12 cellular contexts compared by ENCODE assay signal in the genomic region with DNA sequence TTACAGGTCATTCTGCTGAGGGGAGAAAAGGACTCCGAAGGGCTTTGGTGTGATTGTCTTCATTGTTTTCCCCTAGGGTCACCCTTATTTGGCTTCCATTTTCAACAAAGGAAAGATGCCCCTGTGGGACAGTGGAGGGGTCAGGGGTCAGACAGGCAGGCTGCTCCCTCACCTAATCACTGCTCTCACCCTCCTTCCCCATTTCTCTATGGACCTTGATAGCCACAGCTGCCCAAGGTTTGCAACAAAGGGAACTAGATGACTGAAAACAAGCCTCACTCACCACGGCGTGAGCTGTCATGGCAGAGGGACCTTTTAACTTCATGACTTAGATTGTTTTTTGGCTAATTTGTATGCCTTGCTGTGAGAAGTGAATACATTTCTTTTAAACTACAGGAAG. TPM values are rescaled to one million over a fixed set of nuclear protein-coding genes. Genes with fewer than 3 reads are reported as not detected.
DNase-seq lines count a peak whose midpoint lies in the region; ATAC-seq and TF ChIP-seq lines count a peak whose summit lies in the region.
"Had no signal": no experiment of that assay in that cellular context is flagged by ENCODE, and none has a peak within 500 bp of the region (broad histone marks: within the 10 kb centered on the region; RNA-seq: fewer than 3 reads in every experiment).

No MANE protein-coding gene starts in this region.

- DNase-seq in memory B cell (ENCODE audit: low spot score in 2 of 2) (no peak), Calu3 (no peak), NOMO-1 treated with dmso at 0.1 percent for 144 hours (lab: John Stamatoyannopoulos, UW; ENCODE audit: unreplicated experiment) (no peak), NCI-H526 treated with DMSO at 0.1 percent for 48 hours (lab: John Stamatoyannopoulos, UW) (no peak)
- no peak for DNase-seq in activated CD8-positive, alpha-beta memory T cell treated with anti-CD3 and anti-CD28 coated beads, Interleukin-2, amount 50 U/mL, for 48 hours
- DNase-seq: H9, mucosa of descending colon, T-helper 1 cell had no signal

- H3K36me3 Mint-ChIP-seq in memory B cell (no peaks in the 10 kb centered on the region), Calu3 (ENCODE audit: insufficient read depth, unreplicated experiment) (no peaks in the 10 kb centered on the region)

- peaks cover 19% of the 10 kb centered on the region for H3K27me3 Mint-ChIP-seq in memory B cell
- no peaks in the 10 kb centered on the region for H3K27me3 Mint-ChIP-seq in Calu3 (ENCODE audit: unreplicated experiment)

- ATAC-seq in GM18867 (IDR thresholded peaks at IDR 0.05; ENCODE audit: unreplicated experiment) = peak; percentile 24
- ATAC-seq in GM21526 (IDR thresholded peaks at IDR 0.05; ENCODE audit: low FRiP score, unreplicated experiment) = peak; percentile 23
- ATAC-seq in HG03135 (IDR thresholded peaks at IDR 0.05; ENCODE audit: unreplicated experiment) = peak; percentile 11
- no peak for ATAC-seq in memory B cell (ENCODE audit: low read depth)
- ATAC-seq: HepG2, mucosa of descending colon had no signal

- intact Hi-C loops in Calu3 (cut with micrococcal nuclease; ENCODE audit: unreplicated experiment) = no loop called here

- no TSS peak for BruUV-seq in Calu3 (replicated peaks; lab: Mats Ljungman, UMichigan)

- H3K4me3 Mint-ChIP-seq in memory B cell (peak overlapping the region; percentile 8), Calu3 (ENCODE audit: low read depth, unreplicated experiment) (no peak overlapping the region)
- H3K4me3 Mint-ChIP-seq: H9 had no signal

- CTCF ChIA-PET in Calu3 (lab: Charles Lee) = no interaction called here

- H3K27ac Mint-ChIP-seq in memory B cell (no peak overlapping the region), Calu3 (ENCODE audit: unreplicated experiment) (no peak overlapping the region)

- H3K9me3 Mint-ChIP-seq in memory B cell (peaks cover 3% of the 10 kb centered on the region), Calu3 (ENCODE audit: low read depth, unreplicated experiment) (peaks cover 4% of the 10 kb centered on the region)

- TF ChIP-seq CTCF in Calu3 (IDR thresholded peaks at IDR 0.05; ENCODE audit: unreplicated experiment) = no peak

- H3K4me1 Mint-ChIP-seq in memory B cell (peaks cover 8% of the 10 kb centered on the region), Calu3 (ENCODE audit: low read depth, unreplicated experiment) (peaks cover 13% of the 10 kb centered on the region)

RNA-seq across cellular contexts. Expression of a gene that starts 40.7 kb away (rescaled TPM):
- not detected in 2 replicates for total RNA-seq in Calu3 (2022)
- total RNA-seq: HepG2, mucosa of descending colon had no signal
